ENCODE assay signal across 10 cellular contexts in the genomic region with DNA sequence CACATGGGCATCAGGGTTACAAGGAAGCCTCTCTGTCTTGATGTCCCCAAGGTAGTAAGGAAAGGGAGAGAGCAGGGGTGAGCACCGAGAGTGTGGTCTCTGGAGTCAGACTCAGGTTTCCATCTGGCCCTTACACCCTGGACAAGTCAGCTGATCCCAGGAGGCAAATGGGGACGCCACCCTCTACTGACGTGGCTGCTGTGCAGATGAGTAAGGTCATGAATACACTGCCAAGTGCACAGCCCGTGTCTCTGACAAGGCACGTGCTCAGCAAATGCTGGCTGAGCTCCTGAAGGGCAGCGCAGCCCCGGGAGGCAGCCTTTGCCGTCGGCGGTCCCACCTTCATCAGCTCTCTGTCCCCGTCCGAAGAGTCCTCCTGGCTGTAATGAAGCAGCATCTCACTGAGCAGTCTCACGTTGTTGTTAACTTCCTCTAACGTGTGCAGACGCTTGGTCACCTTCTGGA. TPM values are rescaled to one million over a fixed set of nuclear protein-coding genes. Genes with fewer than 3 reads are reported as not detected.
DNase-seq lines count a peak whose midpoint lies in the region; ATAC-seq and TF ChIP-seq lines count a peak whose summit lies in the region.
"Had no signal": no experiment of that assay in that cellular context is flagged by ENCODE, and none has a peak within 500 bp of the region (broad histone marks: within the 10 kb centered on the region; RNA-seq: fewer than 3 reads in every experiment).

No MANE protein-coding gene starts in this region.

- intact Hi-C loops in spleen (cut with DNase I; ENCODE audit: low total_unique reads) = no loop called here

- H3K27me3 ChIP-seq in spleen (replicated peaks in 1 of 7) = no peaks in the 10 kb centered on the region
- H3K27me3 ChIP-seq: hepatocyte, tibial artery had no signal

- H3K9me3 Mint-ChIP-seq in activated T-cell treated with anti-CD3 and anti-CD28 coated beads, Interleukin-2, amount 50 U/mL, for 24 hours = no peaks in the 10 kb centered on the region

- peak overlapping the region in 1 of 8 donors; percentile 18 for H3K4me3 ChIP-seq in spleen
- H3K4me3 ChIP-seq: hepatocyte, tibial artery had no signal

- H3K9me3 ChIP-seq in spleen = no peaks in the 10 kb centered on the region
- H3K9me3 ChIP-seq: tibial artery had no signal

- H3K27ac ChIP-seq in caudate nucleus (ENCODE audit: low read depth, low read length) = peak overlapping the region; percentile 2
- peak overlapping the region; percentile 46 to 89 (median 62) for H3K27ac ChIP-seq in spleen
- H3K27ac ChIP-seq: hepatocyte, tibial artery had no signal

- H3K36me3 Mint-ChIP-seq in activated T-cell treated with anti-CD3 and anti-CD28 coated beads, Interleukin-2, amount 50 U/mL, for 24 hours (ENCODE audit: low read depth) = peaks cover 99% of the 10 kb centered on the region

- H3K4me1 Mint-ChIP-seq in activated T-cell treated with anti-CD3 and anti-CD28 coated beads, Interleukin-2, amount 50 U/mL, for 24 hours (ENCODE audit: low read depth) = peaks cover 71% of the 10 kb centered on the region

- peak; percentile 49 for DNase-seq in activated T-cell treated with anti-CD3 and anti-CD28 coated beads, Interleukin-2, amount 50 U/mL, for 24 hours
- DNase-seq in activated T-cell treated with anti-CD3 and anti-CD28 coated beads for 4 hours = no peak
- DNase-seq in RPMI7951 (ENCODE audit: low read depth) = peak; percentile 60
- no peak for DNase-seq in caudate nucleus (lab: John Stamatoyannopoulos, UW)
- no peak for DNase-seq in spleen
- DNase-seq in NCI-H1092 (lab: John Stamatoyannopoulos, UW) = no peak
- DNase-seq in inferior parietal cortex (ENCODE audit: extremely low spot score) = no peak
- DNase-seq: tibial artery had no signal

- H3K27ac Mint-ChIP-seq in activated T-cell treated with anti-CD3 and anti-CD28 coated beads, Interleukin-2, amount 50 U/mL, for 24 hours = peak overlapping the region; percentile 91

- peaks cover 3 to 99% (median 94%) of the 10 kb centered on the region in 6 donors for H3K36me3 ChIP-seq in spleen

- TF ChIP-seq CTCF in spleen (IDR thresholded peaks at IDR 0.05 in 8 of 11, conservative IDR thresholded peaks at IDR 0.05 in 3 of 11) = no peak

- no peak for TF ChIP-seq POLR2A in spleen (IDR thresholded peaks at IDR 0.05)

- ATAC-seq in HG03139 (IDR thresholded peaks at IDR 0.05; ENCODE audit: unreplicated experiment) = no peak

- H3K27me3 Mint-ChIP-seq in activated T-cell treated with anti-CD3 and anti-CD28 coated beads, Interleukin-2, amount 50 U/mL, for 24 hours = no peaks in the 10 kb centered on the region

- H3K4me3 Mint-ChIP-seq in activated T-cell treated with anti-CD3 and anti-CD28 coated beads, Interleukin-2, amount 50 U/mL, for 24 hours = peak overlapping the region; percentile 12

- WGBS in spleen, 5 donors = 74 to 90% (median 80%) methylated on average over 15 of the region's 15 CpGs

- peaks cover 7 to 89% (median 59%) of the 10 kb centered on the region in 6 donors for H3K4me1 ChIP-seq in spleen

RNA-seq across cellular contexts. Expression of gene GGA3, which starts 19.4 kb away (rescaled TPM):
- 6.4 and 8.4 TPM in 2 replicates for total RNA-seq in RPMI7951 (2014; rRNA removed; shearing (Covaris generic))
- 10 to 100 TPM; 38.0 to 73.7 (median 65.2) TPM for total RNA-seq in spleen
- 10 to 100 TPM; 14.1 to 37.9 (median 26.9) TPM for polyA plus RNA-seq in spleen

RNA-seq across cellular contexts. Expression of gene MRPS7, which starts 19.7 kb away (rescaled TPM):
- 54.8 and 58.2 TPM in 2 replicates for total RNA-seq in RPMI7951 (2014; rRNA removed; shearing (Covaris generic))
- total RNA-seq in spleen = 10 to 100 TPM; 32.2 to 38.4 (median 35.1) TPM
- 10 to 100 TPM; 39.1 to 62.7 (median 47.2) TPM for polyA plus RNA-seq in spleen

RNA-seq across cellular contexts. Expression of gene MIF4GD, which starts 29.0 kb away (rescaled TPM):
- 7.4 and 9.3 TPM in 2 replicates for total RNA-seq in RPMI7951 (2014; rRNA removed; shearing (Covaris generic))
- 10 to 100 TPM; 27.1 to 47.3 (median 38.0) TPM for total RNA-seq in spleen
- 10 to 100 TPM; 28.2 to 38.0 (median 34.3) TPM for polyA plus RNA-seq in spleen

RNA-seq across cellular contexts. Expression of gene NUP85, which starts 36.5 kb away (rescaled TPM):
- 58.0 and 62.7 TPM in 2 replicates for total RNA-seq in RPMI7951 (2014; rRNA removed; shearing (Covaris generic))
- 10 to 100 TPM; 35.5 to 83.8 (median 66.1) TPM for total RNA-seq in spleen
- 10 to 100 TPM; 45.8 to 79.8 (median 61.8) TPM for polyA plus RNA-seq in spleen

RNA-seq across cellular contexts. Expression of gene SLC25A19, which starts 47.2 kb away (rescaled TPM):
- total RNA-seq in RPMI7951 (2014; rRNA removed; shearing (Covaris generic)) = 7.3 and 7.9 TPM in 2 replicates
- 10 to 100 TPM; 12.4 to 32.5 (median 19.1) TPM for total RNA-seq in spleen
- polyA plus RNA-seq in spleen = 10 to 100 TPM; 18.5 to 21.2 (median 19.2) TPM

Comparison
In these comparisons a context has a peak if more than half of its experiments do, and no peak if none do; other contexts are left out.
1. DNase-seq: peak in activated T-cell treated with anti-CD3 and anti-CD28 coated beads, Interleukin-2, amount 50 U/mL, for 24 hours (single experiment) and RPMI7951 (single experiment); none in activated T-cell treated with anti-CD3 and anti-CD28 coated beads for 4 hours (single experiment), caudate nucleus (0 of 61), spleen (single experiment), NCI-H1092 (single experiment) and inferior parietal cortex (single experiment).